In genomic region chr17:74210191-74211140, GRCh38 we compare ENCODE assay signal across 8 cellular contexts. TPM values are rescaled to one million over a fixed set of nuclear protein-coding genes. Genes with fewer than 3 reads are reported as not detected.
DNase-seq lines count a peak whose midpoint lies in the region; ATAC-seq, FAIRE-seq and TF ChIP-seq lines count a peak whose summit lies in the region.

No MANE protein-coding gene starts in this region.

- H3K4me3 Mint-ChIP-seq in osteocyte (ENCODE audit: unreplicated experiment): no peak overlapping the region

- TF ChIP-seq POLR2A in thyroid gland (IDR thresholded peaks at IDR 0.05): no peak

- H3K9me3 Mint-ChIP-seq in osteocyte (ENCODE audit: unreplicated experiment): no peaks in the 10 kb centered on the region

- peak; percentile 72 for FAIRE-seq in HTR-8/SVneo (lab: Jason Lieb, UNC)

- H3K36me3 ChIP-seq in SJCRH30: peaks cover 56% of the 10 kb centered on the region
- H3K36me3 ChIP-seq in thyroid gland: peaks cover 17 to 26% of the 10 kb centered on the region in 2 donors

- peaks cover 51% of the 10 kb centered on the region for H3K4me1 Mint-ChIP-seq in osteocyte (ENCODE audit: unreplicated experiment)

- ATAC-seq in HG02885 (IDR thresholded peaks at IDR 0.05; ENCODE audit: poor library complexity, unreplicated experiment): no peak

- H3K27me3 Mint-ChIP-seq in osteocyte (ENCODE audit: unreplicated experiment): no peaks in the 10 kb centered on the region

- peaks cover 13% of the 10 kb centered on the region for H3K4me1 ChIP-seq in SJCRH30
- peaks cover 30 to 57% of the 10 kb centered on the region in 2 donors for H3K4me1 ChIP-seq in thyroid gland

- no peak overlapping the region for H3K4me3 ChIP-seq in SJCRH30
- H3K4me3 ChIP-seq in foreskin fibroblast (ENCODE audit: low read depth in 1 of 2, low read length in 2 of 2): no peak overlapping the region
- no peak overlapping the region for H3K4me3 ChIP-seq in thyroid gland (replicated peaks in 1 of 3)

- H3K27me3 ChIP-seq in SJCRH30 (no peaks in the 10 kb centered on the region), thyroid gland (no peaks in the 10 kb centered on the region)

- intact Hi-C loops in thyroid gland (cut with DNase I): loop anchor here (2.0 to 5.0 kb wide), 3 partner anchors 60 to 242 kb away; no protein-coding TSS in a partner anchor

- TF ChIP-seq CTCF in foreskin fibroblast (IDR thresholded peaks at IDR 0.05; ENCODE audit: low read depth, low read length) (peak; percentile 97), osteocyte (IDR thresholded peaks at IDR 0.05) (peak; percentile 95), thyroid gland (IDR thresholded peaks at IDR 0.05) (peak; percentile 83 to 97 (median 94))

- no peak overlapping the region for H3K27ac Mint-ChIP-seq in osteocyte (ENCODE audit: unreplicated experiment)

- H3K9me3 ChIP-seq in SJCRH30 (replicated peaks): no peaks in the 10 kb centered on the region
- no peaks in the 10 kb centered on the region for H3K9me3 ChIP-seq in thyroid gland

- H3K27ac ChIP-seq in SJCRH30 (no peak overlapping the region), thyroid gland (no peak overlapping the region)

- DNase-seq in DMS153 (lab: John Stamatoyannopoulos, UW) (peak; percentile 8), HTR-8/SVneo (ENCODE audit: insufficient read length, low spot score) (peak; percentile 91), SJCRH30 (peak; percentile 72 to 77), activated gamma-delta T cell treated with Interleukin-2 at 50 U/mL for 16 hours (peak; percentile 81), foreskin fibroblast (peak; percentile 59 to 84), osteocyte (ENCODE audit: extremely low spot score, unreplicated experiment) (peak; percentile 90), thyroid gland (peak; percentile 68 to 74)

- 53 to 54% methylated on average over 18 of the region's 18 CpGs for WGBS in thyroid gland, 2 donors

- peaks cover 34% of the 10 kb centered on the region for H3K36me3 Mint-ChIP-seq in osteocyte (ENCODE audit: unreplicated experiment)

RNA-seq across cellular contexts. Expression of gene TTYH2, which starts 2.9 kb away (rescaled TPM):
- total RNA-seq in SJCRH30 (2014; rRNA removed; shearing (Covaris generic)): 45.8 and 53.0 TPM in 2 replicates
- 1.8 and 2.0 TPM in 2 replicates for total RNA-seq in osteocyte
- total RNA-seq in thyroid gland: 10 to 100 TPM; 12.4 to 24.7 (median 18.8) TPM

RNA-seq across cellular contexts. Expression of gene RPL38, which starts 7.0 kb away (rescaled TPM):
- 5,758 and 5,854 TPM in 2 replicates for total RNA-seq in SJCRH30 (2014; rRNA removed; shearing (Covaris generic))
- total RNA-seq in osteocyte: 755 and 762 TPM in 2 replicates
- 100 to 1,000 TPM; 320 to 657 (median 412) TPM for total RNA-seq in thyroid gland

Comparison
In these comparisons a context has a peak if more than half of its experiments do, and no peak if none do; other contexts are left out.
1. DNase-seq: peak in every context shown above with its lines; median percentile 91 in HTR-8/SVneo; 90 in osteocyte; 81 in activated gamma-delta T cell treated with Interleukin-2 at 50 U/mL for 16 hours; 74 in SJCRH30; 72 in foreskin fibroblast; 71 in thyroid gland; 8 in DMS153.